28 cellular contexts compared by ENCODE assay signal in genomic region chr2:219616550-219616949, GRCh38. TPM values are rescaled to one million over a fixed set of nuclear protein-coding genes. Genes with fewer than 3 reads are reported as not detected.
"Had no signal": no experiment of that assay in that cellular context is flagged by ENCODE, and none has a peak within 500 bp of the region (broad histone marks: within the 10 kb centered on the region; RNA-seq: fewer than 3 reads in every experiment).

No MANE protein-coding gene starts in this region.

- H3K27me3 ChIP-seq: brain microvascular endothelial cell had no signal

- FAIRE-seq: K562 had no signal

- H3K9me3 Mint-ChIP-seq: activated CD4-positive, alpha-beta memory T cell treated with anti-CD3 and anti-CD28 coated beads for 36 hours; activated CD4-positive, alpha-beta T cell treated with anti-CD3 and anti-CD28 coated beads, Interleukin-2, amount 10 ng/mL, durations not matched to agents 24 days and 14 days; activated naive CD4-positive, alpha-beta T cell treated with anti-CD3 and anti-CD28 coated beads for 36 hours; activated T-helper 17 cell treated with anti-CD3 and anti-CD28 coated beads, Interleukin-2, amount 50 U/mL, for 72 hours; T-helper 1 cell treated with Interleukin-12 subunit alpha and Interleukin-12 subunit beta and Interleukin-4 antibody, amounts not matched to agents 30 μg/mL and 1 μg/mL, for 36 hours; WTC11 had no signal

- H3K4me1 Mint-ChIP-seq: WTC11 had no signal

- H3K27ac Mint-ChIP-seq: activated CD4-positive, alpha-beta memory T cell treated with anti-CD3 and anti-CD28 coated beads for 36 hours; activated CD4-positive, alpha-beta T cell treated with anti-CD3 and anti-CD28 coated beads, Interleukin-2, amount 10 ng/mL, durations not matched to agents 24 days and 14 days; activated naive CD4-positive, alpha-beta T cell treated with anti-CD3 and anti-CD28 coated beads for 36 hours; activated naive CD8-positive, alpha-beta T cell; activated T-helper 17 cell treated with anti-CD3 and anti-CD28 coated beads, Interleukin-2, amount 50 U/mL, for 72 hours; T-helper 1 cell treated with Interleukin-12 subunit alpha and Interleukin-12 subunit beta and Interleukin-4 antibody, amounts not matched to agents 30 μg/mL and 1 μg/mL, for 36 hours; WTC11 had no signal

- H3K36me3 Mint-ChIP-seq: activated CD4-positive, alpha-beta memory T cell treated with anti-CD3 and anti-CD28 coated beads for 36 hours had no signal

- H3K27ac ChIP-seq: brain microvascular endothelial cell had no signal

- H3K4me3 Mint-ChIP-seq: activated CD4-positive, alpha-beta memory T cell treated with anti-CD3 and anti-CD28 coated beads for 36 hours; activated CD4-positive, alpha-beta T cell treated with anti-CD3 and anti-CD28 coated beads, Interleukin-2, amount 10 ng/mL, durations not matched to agents 24 days and 14 days; activated naive CD4-positive, alpha-beta T cell treated with anti-CD3 and anti-CD28 coated beads for 36 hours; activated naive CD8-positive, alpha-beta T cell; activated T-helper 17 cell treated with anti-CD3 and anti-CD28 coated beads, Interleukin-2, amount 50 U/mL, for 72 hours; T-helper 1 cell treated with Interleukin-12 subunit alpha and Interleukin-12 subunit beta and Interleukin-4 antibody, amounts not matched to agents 30 μg/mL and 1 μg/mL, for 36 hours; WTC11 had no signal

- DNase-seq: activated CD4-positive, alpha-beta memory T cell treated with anti-CD3 and anti-CD28 coated beads for 36 hours; activated CD4-positive, alpha-beta T cell treated with anti-CD3 and anti-CD28 coated beads, Interleukin-2, amount 10 ng/mL, durations not matched to agents 24 days and 14 days; activated CD4-positive, CD25-positive, alpha-beta regulatory T cell treated with anti-CD3 and anti-CD28 coated beads, Interleukin-2, amount 50 U/mL, for 72 hours; activated gamma-delta T cell; activated naive CD4-positive, alpha-beta T cell treated with anti-CD3 and anti-CD28 coated beads for 36 hours; activated T-cell treated with anti-CD3 and anti-CD28 coated beads for 4 hours; activated T-cell treated with anti-CD3 and anti-CD28 coated beads, Interleukin-2, amount 50 U/mL, for 48 hours; brain microvascular endothelial cell; Karpas-422; MM.1S; NCI-H1105; NCI-H1436; NCI-H1694 treated with DMSO at 0.1 percent for 48 hours; NCI-H2029 treated with DMSO at 0.1 percent for 48 hours; NCI-H345; NCI-H510A; NCI-H526 treated with DMSO at 0.1 percent for 48 hours; NCI-H82; RPMI8226; SHP77; T-helper 9 cell had no signal

- H3K27me3 Mint-ChIP-seq: activated CD4-positive, alpha-beta memory T cell treated with anti-CD3 and anti-CD28 coated beads for 36 hours; activated naive CD8-positive, alpha-beta T cell; activated T-helper 17 cell treated with anti-CD3 and anti-CD28 coated beads, Interleukin-2, amount 50 U/mL, for 72 hours had no signal

- ATAC-seq: activated T-helper 17 cell treated with anti-CD3 and anti-CD28 coated beads, Interleukin-2, amount 50 U/mL, for 72 hours; K562; WTC11 had no signal

- H3K4me3 ChIP-seq: K562 had no signal

RNA-seq across cellular contexts. Expression of gene SLC4A3, which starts 10.9 kb away (rescaled TPM):
- total RNA-seq: activated CD4-positive, alpha-beta memory T cell treated with anti-CD3 and anti-CD28 coated beads for 36 hours; activated naive CD4-positive, alpha-beta T cell treated with anti-CD3 and anti-CD28 coated beads for 36 hours; activated T-helper 17 cell treated with anti-CD3 and anti-CD28 coated beads, Interleukin-2, amount 50 U/mL, for 72 hours; OCI-LY7 had no signal

RNA-seq across cellular contexts. Expression of gene INHA, which starts 44.4 kb away (rescaled TPM):
- total RNA-seq: activated CD4-positive, alpha-beta memory T cell treated with anti-CD3 and anti-CD28 coated beads for 36 hours; activated CD4-positive, alpha-beta T cell treated with anti-CD3 and anti-CD28 coated beads, Interleukin-2, amount 10 ng/mL, durations not matched to agents 24 days and 14 days; activated CD8-positive, alpha-beta memory T cell treated with anti-CD3 and anti-CD28 coated beads for 36 hours; activated naive CD4-positive, alpha-beta T cell treated with anti-CD3 and anti-CD28 coated beads for 36 hours; activated T-helper 17 cell treated with anti-CD3 and anti-CD28 coated beads, Interleukin-2, amount 50 U/mL, for 72 hours; OCI-LY7 had no signal
